ENCODE assay signal across 27 cellular contexts in genomic region chr1:219575563-219575962, GRCh38. TPM values are rescaled to one million over a fixed set of nuclear protein-coding genes. Genes with fewer than 3 reads are reported as not detected.
DNase-seq lines count a peak whose midpoint lies in the region; ATAC-seq and TF ChIP-seq lines count a peak whose summit lies in the region.
"Had no signal": no experiment of that assay in that cellular context is flagged by ENCODE, and none has a peak within 500 bp of the region (broad histone marks: within the 10 kb centered on the region; RNA-seq: fewer than 3 reads in every experiment).

No MANE protein-coding gene starts in this region.

- 82% methylated on average over 1 of the region's 1 CpG; no CpG with 5 or more reads in 1 of the 2 experiments for WGBS in endodermal cell (ENCODE audit: insufficient coverage in 1 of 2, insufficient read length in 1 of 2), 2 experiments

- H3K9ac ChIP-seq in endodermal cell (ENCODE audit: extremely low read depth, low read length, poor library complexity, severe bottlenecking): no peak overlapping the region
- H3K9ac ChIP-seq: GM23248 had no signal

- no peaks in the 10 kb centered on the region for H3K27me3 ChIP-seq in endodermal cell (ENCODE audit: control insufficient read depth, insufficient read depth, low read length, poor library complexity, severe bottlenecking)

- DNase-seq in NCI-H1436 (lab: John Stamatoyannopoulos, UW): peak; percentile 35
- peak; percentile 15 for DNase-seq in NCI-H2227 treated with DMSO at 0.1 percent for 48 hours (lab: John Stamatoyannopoulos, UW)
- no peak for DNase-seq in endodermal cell
- DNase-seq in NCI-H2171 treated with DMSO at 0.1 percent for 48 hours (lab: John Stamatoyannopoulos, UW): no peak
- no peak for DNase-seq in NCI-H2029 (lab: John Stamatoyannopoulos, UW)
- DNase-seq: CD4-positive, CD25-positive, alpha-beta regulatory T cell; DMS79 treated with DMSO at 0.1 percent for 48 hours; GM23248; MG63; NCI-H1048; NCI-H187; NCI-H2171; NCI-H524; PC-9; RPMI8226; SHP77; SW 1271; T-helper 17 cell had no signal

- peaks cover 2% of the 10 kb centered on the region for H3K36me3 Mint-ChIP-seq in endodermal cell (ENCODE audit: low read depth)
- H3K36me3 Mint-ChIP-seq: CD4-positive, CD25-positive, alpha-beta regulatory T cell had no signal

- peaks cover 61% of the 10 kb centered on the region for H3K4me1 Mint-ChIP-seq in endodermal cell
- H3K4me1 Mint-ChIP-seq: CD4-positive, CD25-positive, alpha-beta regulatory T cell; T-helper 17 cell had no signal

- H3K27ac ChIP-seq in HEK293 (ENCODE audit: extremely low read depth, low read depth, low read length) (no peak overlapping the region), endodermal cell (ENCODE audit: low read depth, low read length) (no peak overlapping the region)
- H3K27ac ChIP-seq: GM23248, HL-60, PC-9 had no signal

- H3K4me1 ChIP-seq in HEK293 (ENCODE audit: control insufficient read depth, insufficient read depth, low read length) (no peaks in the 10 kb centered on the region), endodermal cell (ENCODE audit: control insufficient read depth, insufficient read depth, low read length) (peaks cover 25% of the 10 kb centered on the region)
- H3K4me1 ChIP-seq: HAP-1 had no signal

- H3K4me3 Mint-ChIP-seq in endodermal cell: no peak overlapping the region
- H3K4me3 Mint-ChIP-seq: CD4-positive, CD25-positive, alpha-beta regulatory T cell; T-helper 17 cell had no signal

- TF ChIP-seq CTCF in HEK293 (tag by site-specific recombination; IDR thresholded peaks at IDR 0.05) (no peak), endodermal cell (conservative IDR thresholded peaks at IDR 0.05) (no peak)

- H3K36me3 ChIP-seq in HEK293 (ENCODE audit: control insufficient read depth in 2 of 2, insufficient read depth in 1 of 2, low read length in 2 of 2) (no peaks in the 10 kb centered on the region), endodermal cell (ENCODE audit: control insufficient read depth, insufficient read depth, low read length) (no peaks in the 10 kb centered on the region)
- H3K36me3 ChIP-seq: HAP-1, MG63 had no signal

- H3K4me3 ChIP-seq in HEK293 (ENCODE audit: low read depth, low read length) (no peak overlapping the region), endodermal cell (ENCODE audit: low read length) (no peak overlapping the region)
- H3K4me3 ChIP-seq: GM12878, GM23248, HAP-1, K562, MG63, PC-9 had no signal

- H3K9me3 ChIP-seq in HEK293 (ENCODE audit: control insufficient read depth, insufficient read depth, low read depth, low read length) (no peaks in the 10 kb centered on the region), endodermal cell (ENCODE audit: control insufficient read depth, low read length) (no peaks in the 10 kb centered on the region)
- H3K9me3 ChIP-seq: HAP-1, MG63 had no signal

- no peaks in the 10 kb centered on the region for H3K27me3 Mint-ChIP-seq in endodermal cell (ENCODE audit: insufficient read depth)
- H3K27me3 Mint-ChIP-seq: CD4-positive, CD25-positive, alpha-beta regulatory T cell; T-helper 17 cell had no signal

- no peak for ATAC-seq in GM21515 (IDR thresholded peaks at IDR 0.05; ENCODE audit: unreplicated experiment)
- ATAC-seq: GM12878, HepG2, K562, T-helper 17 cell had no signal

- no peaks in the 10 kb centered on the region for H3K9me3 Mint-ChIP-seq in endodermal cell

- POLR2A ChIA-PET in HEK293 (lab: Yijun Ruan, JAX): no interaction called here

- H3K27ac Mint-ChIP-seq in endodermal cell: peak overlapping the region; percentile 67
- H3K27ac Mint-ChIP-seq: CD4-positive, CD25-positive, alpha-beta regulatory T cell; T-helper 17 cell had no signal

- CTCF ChIA-PET in HEK293 (lab: Yijun Ruan, JAX): no interaction called here

TF ChIP-seq in HEK293, 187 proteins besides CTCF, POLR2A, EP300 and RAD21:
- TF ChIP-seq SCRT2 (tag by site-specific recombination; IDR thresholded peaks at IDR 0.05) (peak; percentile 86), GLIS1 (tag by site-specific recombination; IDR thresholded peaks at IDR 0.05) (peak; percentile 13; the same call in 1 of the 2 replicates), ZNF302 (tag by site-specific recombination; IDR thresholded peaks at IDR 0.05; ENCODE audit: low read depth) (no peak), SCRT1 (tag by site-specific recombination; IDR thresholded peaks at IDR 0.05; ENCODE audit: borderline replicate concordance) (peak; percentile 62; the same call in 1 of the 2 replicates), ZIC2 (tag by site-specific recombination; IDR thresholded peaks at IDR 0.05) (peak; percentile 22; the same call in 1 of the 2 replicates)
TF ChIP-seq in HEK293: peak in this region for 4.

RNA-seq across cellular contexts. Expression of gene ZC3H11B, which starts 37.3 kb away (rescaled TPM):
- total RNA-seq in endodermal cell: under 1 TPM in 1 of 2 donors, not detected in 1; 0.22 TPM
- 0.25 TPM for polyA plus RNA-seq in endodermal cell (2013, experiment 1 of 2)
- polyA plus RNA-seq in endodermal cell (2013, experiment 2 of 2): not detected
- total RNA-seq: CD4-positive, CD25-positive, alpha-beta regulatory T cell; GM23248; LHCN-M2; PC-9 had no signal
- polyA plus RNA-seq: BJ; CD4-positive, CD25-positive, alpha-beta regulatory T cell; GM23248 had no signal

Comparison
In these comparisons a context has a peak if more than half of its experiments do, and no peak if none do; other contexts are left out.
1. DNase-seq: peak in NCI-H1436 (single experiment) and NCI-H2227 treated with DMSO at 0.1 percent for 48 hours (single experiment); none in endodermal cell (single experiment), NCI-H2171 treated with DMSO at 0.1 percent for 48 hours (single experiment) and NCI-H2029 (single experiment).